ENCODE assay signal across 28 cellular contexts in the genomic region with DNA sequence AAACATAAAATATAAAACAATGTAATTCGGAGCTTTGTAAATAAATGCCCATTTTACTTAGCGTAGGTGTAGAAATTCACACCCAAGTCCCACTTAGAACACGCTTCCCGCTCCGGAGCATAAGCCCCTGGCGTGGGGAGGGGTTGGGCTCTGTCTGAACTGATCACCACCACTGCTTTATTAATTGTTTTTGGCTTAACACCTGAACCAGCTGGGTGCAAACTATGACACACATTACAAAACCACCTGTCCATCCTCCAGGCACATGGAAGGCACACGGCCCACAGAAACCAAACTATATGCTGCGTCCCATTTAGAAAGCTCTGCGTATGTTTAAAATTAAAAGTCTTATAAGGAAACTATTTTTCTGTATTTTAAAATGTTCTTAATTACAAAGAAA. TPM values are rescaled to one million over a fixed set of nuclear protein-coding genes. Genes with fewer than 3 reads are reported as not detected.
A peak's percentile ranks its signal among the peaks of the same experiment; 100 is the strongest.
DNase-seq lines count a peak whose midpoint lies in the region; ATAC-seq and TF ChIP-seq lines count a peak whose summit lies in the region.
"Had no signal": no experiment of that assay in that cellular context is flagged by ENCODE, and none has a peak within 500 bp of the region (broad histone marks: within the 10 kb centered on the region; RNA-seq: fewer than 3 reads in every experiment).

No MANE protein-coding gene starts in this region.

- intact Hi-C loops in psoas muscle (cut with DNase I) = loop anchor here in 1 of 2 donors (2.0 kb wide), 1 partner anchor 18 kb away; no protein-coding TSS in a partner anchor

- TF ChIP-seq CTCF in HFFc6 (IDR thresholded peaks at IDR 0.05) (no peak), endodermal cell (conservative IDR thresholded peaks at IDR 0.05) (no peak), psoas muscle (IDR thresholded peaks at IDR 0.05) (no peak), WERI-Rb-1 (IDR thresholded peaks at IDR 0.05; ENCODE audit: low read depth, low read length) (no peak)

- H3K36me3 Mint-ChIP-seq in activated naive CD8-positive, alpha-beta T cell = no peaks in the 10 kb centered on the region
- peaks cover 7% of the 10 kb centered on the region for H3K36me3 Mint-ChIP-seq in activated naive CD8-positive, alpha-beta T cell treated with anti-CD3 and anti-CD28 coated beads, Interleukin-2, amount 50 U/mL, for 24 hours (ENCODE audit: low read depth)
- H3K36me3 Mint-ChIP-seq in HFFc6 (ENCODE audit: low read depth) (peaks cover 27% of the 10 kb centered on the region), endodermal cell (ENCODE audit: low read depth) (peaks cover 3% of the 10 kb centered on the region)

- H3K4me1 ChIP-seq in endodermal cell (ENCODE audit: control insufficient read depth, insufficient read depth, low read length) (no peaks in the 10 kb centered on the region), psoas muscle (peaks cover 55% of the 10 kb centered on the region)
- H3K4me1 ChIP-seq: prostate gland, testis had no signal

- no peak for ATAC-seq in activated naive CD8-positive, alpha-beta T cell treated with anti-CD3 and anti-CD28 coated beads, Interleukin-2, amount 50 U/mL, for 24 hours
- ATAC-seq in psoas muscle = no peak
- ATAC-seq: GM12878; stimulated activated memory B cell treated with anti-CD40 and anti-IgM and Interleukin-4, amounts not matched to agents 10 μg/mL and 1 μg/mL and 100 μg/mL, for 72 hours had no signal

- WGBS in endodermal cell (ENCODE audit: insufficient coverage in 1 of 2, insufficient read length in 1 of 2), 2 experiments = 97% methylated on average over 5 to 9 of the region's 9 CpGs
- 94 to 95% (median 94%) methylated on average over 9 of the region's 9 CpGs for WGBS in psoas muscle, 3 donors

- H3K4me3 ChIP-seq in endodermal cell (ENCODE audit: low read length) (no peak overlapping the region), psoas muscle (no peak overlapping the region), WERI-Rb-1 (ENCODE audit: low read depth, low read length) (no peak overlapping the region)
- H3K4me3 ChIP-seq: GM12878, heart right ventricle, MG63, prostate gland, testis had no signal

- H3K27ac Mint-ChIP-seq in activated naive CD8-positive, alpha-beta T cell = peak overlapping the region; percentile 94
- no peak overlapping the region for H3K27ac Mint-ChIP-seq in activated naive CD8-positive, alpha-beta T cell treated with anti-CD3 and anti-CD28 coated beads, Interleukin-2, amount 50 U/mL, for 24 hours
- H3K27ac Mint-ChIP-seq in HFFc6 = peak overlapping the region; percentile 95
- H3K27ac Mint-ChIP-seq in endodermal cell = no peak overlapping the region
- H3K27ac Mint-ChIP-seq: stimulated activated memory B cell treated with anti-CD40 and anti-IgM and Interleukin-4, amounts not matched to agents 10 μg/mL and 1 μg/mL and 100 μg/mL, for 72 hours had no signal

- no peak overlapping the region for H3K4me3 Mint-ChIP-seq in activated naive CD8-positive, alpha-beta T cell
- H3K4me3 Mint-ChIP-seq in activated naive CD8-positive, alpha-beta T cell treated with anti-CD3 and anti-CD28 coated beads, Interleukin-2, amount 50 U/mL, for 24 hours = no peak overlapping the region
- H3K4me3 Mint-ChIP-seq in HFFc6 (no peak overlapping the region), endodermal cell (no peak overlapping the region)
- H3K4me3 Mint-ChIP-seq: activated B cell treated with CpG ODN at 0.5 μM for 24 hours; stimulated activated memory B cell treated with anti-CD40 and anti-IgM and Interleukin-4, amounts not matched to agents 10 μg/mL and 1 μg/mL and 100 μg/mL, for 72 hours had no signal

- H3K27ac ChIP-seq in endodermal cell (ENCODE audit: low read depth, low read length) = no peak overlapping the region
- peak overlapping the region; percentile 92 for H3K27ac ChIP-seq in psoas muscle
- no peak overlapping the region for H3K27ac ChIP-seq in WERI-Rb-1
- H3K27ac ChIP-seq: epithelial cell of prostate, prostate gland, testis had no signal

- H3K27me3 Mint-ChIP-seq in activated naive CD8-positive, alpha-beta T cell = no peaks in the 10 kb centered on the region
- no peaks in the 10 kb centered on the region for H3K27me3 Mint-ChIP-seq in activated naive CD8-positive, alpha-beta T cell treated with anti-CD3 and anti-CD28 coated beads, Interleukin-2, amount 50 U/mL, for 24 hours
- peaks cover 10% of the 10 kb centered on the region for H3K27me3 Mint-ChIP-seq in HFFc6 (ENCODE audit: insufficient read depth)
- H3K27me3 Mint-ChIP-seq in endodermal cell (ENCODE audit: insufficient read depth) = no peaks in the 10 kb centered on the region
- H3K27me3 Mint-ChIP-seq: activated B cell treated with CpG ODN at 0.5 μM for 24 hours; stimulated activated memory B cell treated with anti-CD40 and anti-IgM and Interleukin-4, amounts not matched to agents 10 μg/mL and 1 μg/mL and 100 μg/mL, for 72 hours had no signal

- no peak for DNase-seq in activated naive CD8-positive, alpha-beta T cell treated with anti-CD3 and anti-CD28 coated beads, Interleukin-2, amount 50 U/mL, for 24 hours
- DNase-seq in HFFc6 = no peak
- peak; percentile 13 for DNase-seq in endodermal cell
- no peak for DNase-seq in psoas muscle
- no peak for DNase-seq in NCI-H146 (lab: John Stamatoyannopoulos, UW)
- no peak for DNase-seq in MV-4-11 (lab: John Stamatoyannopoulos, UW)
- no peak for DNase-seq in WERI-Rb-1
- DNase-seq: activated B cell treated with CpG ODN at 0.5 μM for 24 hours; activated gamma-delta T cell; anterior cingulate cortex; caudate nucleus; COR-L47; DMS79; HCEC 1CT; heart right ventricle; mesendoderm; MG63; NCI-H1436 treated with DMSO at 0.1 percent for 48 hours; NCI-H2171 treated with DMSO at 0.1 percent for 48 hours; NCI-H69; stimulated activated CD4-positive, alpha-beta T cell treated with anti-CD3 and anti-CD28 coated beads, Interleukin-1b, Interleukin-23, amount 100 ng/mL, for 48 hours; T1000; testis had no signal

- H3K9ac ChIP-seq in endodermal cell (ENCODE audit: extremely low read depth, low read length, poor library complexity, severe bottlenecking) = no peak overlapping the region

- H3K4me1 Mint-ChIP-seq in activated naive CD8-positive, alpha-beta T cell (ENCODE audit: low read depth) = peaks cover 71% of the 10 kb centered on the region
- H3K4me1 Mint-ChIP-seq in activated naive CD8-positive, alpha-beta T cell treated with anti-CD3 and anti-CD28 coated beads, Interleukin-2, amount 50 U/mL, for 24 hours = peaks cover 75% of the 10 kb centered on the region
- H3K4me1 Mint-ChIP-seq in HFFc6 (ENCODE audit: low read depth) (peaks cover 62% of the 10 kb centered on the region), endodermal cell (peaks cover 12% of the 10 kb centered on the region)

- H3K9me3 Mint-ChIP-seq in activated naive CD8-positive, alpha-beta T cell (ENCODE audit: low read depth) = no peaks in the 10 kb centered on the region
- no peaks in the 10 kb centered on the region for H3K9me3 Mint-ChIP-seq in activated naive CD8-positive, alpha-beta T cell treated with anti-CD3 and anti-CD28 coated beads, Interleukin-2, amount 50 U/mL, for 24 hours
- H3K9me3 Mint-ChIP-seq in HFFc6 = no peaks in the 10 kb centered on the region
- peaks cover 7% of the 10 kb centered on the region for H3K9me3 Mint-ChIP-seq in endodermal cell
- H3K9me3 Mint-ChIP-seq: activated B cell treated with CpG ODN at 0.5 μM for 24 hours; stimulated activated memory B cell treated with anti-CD40 and anti-IgM and Interleukin-4, amounts not matched to agents 10 μg/mL and 1 μg/mL and 100 μg/mL, for 72 hours had no signal

- H3K36me3 ChIP-seq in endodermal cell (ENCODE audit: control insufficient read depth, insufficient read depth, low read length) = no peaks in the 10 kb centered on the region
- no peaks in the 10 kb centered on the region for H3K36me3 ChIP-seq in psoas muscle (ENCODE audit: insufficient read depth in 1 of 2, low read depth in 1 of 2)
- H3K36me3 ChIP-seq in WERI-Rb-1 = no peaks in the 10 kb centered on the region
- H3K36me3 ChIP-seq: MG63, prostate gland had no signal

- H3K9me3 ChIP-seq in endodermal cell (ENCODE audit: control insufficient read depth, low read length) (no peaks in the 10 kb centered on the region), psoas muscle (no peaks in the 10 kb centered on the region), WERI-Rb-1 (ENCODE audit: severe bottlenecking) (peaks cover 12% of the 10 kb centered on the region)
- H3K9me3 ChIP-seq: heart right ventricle, MG63, prostate gland, testis had no signal

- H3K27me3 ChIP-seq in endodermal cell (ENCODE audit: control insufficient read depth, insufficient read depth, low read length, poor library complexity, severe bottlenecking) (no peaks in the 10 kb centered on the region), psoas muscle (ENCODE audit: insufficient read depth in 3 of 3, low read length in 2 of 3) (no peaks in the 10 kb centered on the region), WERI-Rb-1 (ENCODE audit: insufficient read depth, low read depth, severe bottlenecking) (no peaks in the 10 kb centered on the region)
- H3K27me3 ChIP-seq: heart right ventricle, MG63, testis had no signal

RNA-seq across cellular contexts. Expression of a gene that starts 25.9 kb away (rescaled TPM):
- 10 to 100 TPM; 31.6 to 37.6 (median 33.1) TPM for total RNA-seq in HFFc6 (2021; fragmentation: NEBNext Ultra II Directional; extraction: Animal tissue kit (Norgen Biotek cat#: 25700))
- total RNA-seq in endodermal cell (10 to 100 TPM in 1 of 2 donors, 1 to 10 TPM in 1; 6.3 to 12.0 TPM), psoas muscle (10 to 100 TPM in 3 of 4 donors, 1 to 10 TPM in 1; 9.2 to 20.2 (median 14.5) TPM)
- 27.0 TPM for polyA plus RNA-seq in endodermal cell (2013, experiment 1 of 2)
- polyA plus RNA-seq in endodermal cell (2013, experiment 2 of 2) = 25.2 TPM
- 10 to 100 TPM in 1 of 3 donors, 1 to 10 TPM in 2; 4.8 to 24.4 (median 5.2) TPM for polyA plus RNA-seq in psoas muscle

Comparison
In these comparisons a context has a peak if more than half of its experiments do, and no peak if none do; other contexts are left out.
1. H3K27ac Mint-ChIP-seq: peak in activated naive CD8-positive, alpha-beta T cell (single experiment) and HFFc6 (single experiment); none in activated naive CD8-positive, alpha-beta T cell treated with anti-CD3 and anti-CD28 coated beads, Interleukin-2, amount 50 U/mL, for 24 hours (single experiment) and endodermal cell (single experiment).